1 cellular context compared by ENCODE assay signal in the genomic region with DNA sequence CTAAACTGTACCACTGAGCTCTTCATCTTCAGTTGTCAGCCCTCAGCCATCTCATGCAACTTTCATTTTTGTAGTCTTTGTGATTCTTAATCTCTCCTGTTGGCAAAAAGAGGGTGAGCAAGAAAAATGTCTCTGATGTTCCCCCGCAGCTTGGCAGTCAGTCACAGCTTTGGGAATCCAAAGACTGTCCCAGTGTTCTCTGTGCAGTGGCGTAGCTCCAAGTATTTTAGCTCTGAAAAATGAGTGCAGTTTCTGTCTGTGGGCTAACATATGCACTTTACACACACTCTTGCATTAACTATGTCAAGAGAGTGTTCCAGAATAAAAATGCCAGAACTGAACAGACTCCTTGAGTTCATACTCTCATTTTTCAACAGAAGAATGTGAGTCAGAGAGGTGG.
TF ChIP-seq lines count a peak whose summit lies in the region.

No MANE protein-coding gene starts in this region.

TF ChIP-seq in IMR-90, 13 proteins besides CTCF, POLR2A, EP300 and RAD21 (continued from another document):
- TF ChIP-seq, protein P1, sequence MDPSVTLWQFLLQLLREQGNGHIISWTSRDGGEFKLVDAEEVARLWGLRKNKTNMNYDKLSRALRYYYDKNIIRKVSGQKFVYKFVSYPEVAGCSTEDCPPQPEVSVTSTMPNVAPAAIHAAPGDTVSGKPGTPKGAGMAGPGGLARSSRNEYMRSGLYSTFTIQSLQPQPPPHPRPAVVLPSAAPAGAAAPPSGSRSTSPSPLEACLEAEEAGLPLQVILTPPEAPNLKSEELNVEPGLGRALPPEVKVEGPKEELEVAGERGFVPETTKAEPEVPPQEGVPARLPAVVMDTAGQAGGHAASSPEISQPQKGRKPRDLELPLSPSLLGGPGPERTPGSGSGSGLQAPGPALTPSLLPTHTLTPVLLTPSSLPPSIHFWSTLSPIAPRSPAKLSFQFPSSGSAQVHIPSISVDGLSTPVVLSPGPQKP (IDR thresholded peaks at IDR 0.05; ENCODE audit: borderline replicate concordance, low read depth, low read length): no peak
- TF ChIP-seq MAFK (IDR thresholded peaks at IDR 0.05; ENCODE audit: low read depth, low read length) (no peak), MAZ (IDR thresholded peaks at IDR 0.05; ENCODE audit: borderline replicate concordance, low read depth, low read length) (no peak), CHD1 (IDR thresholded peaks at IDR 0.05; ENCODE audit: low read depth, low read length) (no peak), CEBPB (IDR thresholded peaks at IDR 0.05; ENCODE audit: low read depth, low read length) (no peak)
